ENCODE assay signal across 17 cellular contexts in genomic region chr22:38748487-38749136, GRCh38. TPM values are rescaled to one million over a fixed set of nuclear protein-coding genes. Genes with fewer than 3 reads are reported as not detected.
DNase-seq lines count a peak whose midpoint lies in the region; ATAC-seq and TF ChIP-seq lines count a peak whose summit lies in the region.
"Had no signal": no experiment of that assay in that cellular context is flagged by ENCODE, and none has a peak within 500 bp of the region (broad histone marks: within the 10 kb centered on the region; RNA-seq: fewer than 3 reads in every experiment).

No MANE protein-coding gene starts in this region.

- no peak overlapping the region for H3K4me3 Mint-ChIP-seq in activated naive CD4-positive, alpha-beta T cell treated with anti-CD3 and anti-CD28 coated beads, Interleukin-2, amount 50 U/mL, for 24 hours
- H3K4me3 Mint-ChIP-seq in activated naive CD8-positive, alpha-beta T cell: no peak overlapping the region
- H3K4me3 Mint-ChIP-seq in immature natural killer cell (peak overlapping the region in 1 of 5 donors; percentile 10), progenitor cell of endocrine pancreas (ENCODE audit: low read depth) (no peak overlapping the region)

- H3K4me1 Mint-ChIP-seq in activated naive CD4-positive, alpha-beta T cell treated with anti-CD3 and anti-CD28 coated beads, Interleukin-2, amount 50 U/mL, for 24 hours: peaks cover 44% of the 10 kb centered on the region
- peaks cover 62% of the 10 kb centered on the region for H3K4me1 Mint-ChIP-seq in activated naive CD8-positive, alpha-beta T cell (ENCODE audit: low read depth)
- H3K4me1 Mint-ChIP-seq in immature natural killer cell (peaks cover 54 to 71% of the 10 kb centered on the region in 2 donors), progenitor cell of endocrine pancreas (ENCODE audit: low read depth) (peaks cover 3% of the 10 kb centered on the region)

- DNase-seq in activated naive CD4-positive, alpha-beta T cell treated with anti-CD3 and anti-CD28 coated beads, Interleukin-2, amount 50 U/mL, for 16 hours: no peak
- DNase-seq in immature natural killer cell (no peak), GM19238 (ENCODE audit: insufficient read length, low spot score) (no peak), progenitor cell of endocrine pancreas (ENCODE audit: low spot score, unreplicated experiment) (no peak)
- DNase-seq: amygdala; dermis blood vessel endothelial cell; DMS 273 treated with DMSO at 0.1 percent for 48 hours; GM23248; hypothalamus; KG1; sigmoid colon; stimulated activated naive CD4-positive, alpha-beta T cell treated with Interleukin-2 at 50 U/mL for 16 hours had no signal

- peak overlapping the region; percentile 93 for H3K27ac ChIP-seq in temporal lobe (ENCODE audit: low read depth, low read length)
- H3K27ac ChIP-seq: GM23248, sigmoid colon, SJSA1 had no signal

- no peaks in the 10 kb centered on the region for H3K9me3 Mint-ChIP-seq in activated naive CD4-positive, alpha-beta T cell treated with anti-CD3 and anti-CD28 coated beads, Interleukin-2, amount 50 U/mL, for 24 hours
- H3K9me3 Mint-ChIP-seq in activated naive CD8-positive, alpha-beta T cell (ENCODE audit: low read depth): no peaks in the 10 kb centered on the region
- no peaks in the 10 kb centered on the region for H3K9me3 Mint-ChIP-seq in immature natural killer cell
- no peaks in the 10 kb centered on the region for H3K9me3 Mint-ChIP-seq in progenitor cell of endocrine pancreas (ENCODE audit: low read depth)

- H3K27ac Mint-ChIP-seq in activated naive CD4-positive, alpha-beta T cell treated with anti-CD3 and anti-CD28 coated beads, Interleukin-2, amount 50 U/mL, for 24 hours: peak overlapping the region; percentile 68
- peak overlapping the region; percentile 82 for H3K27ac Mint-ChIP-seq in activated naive CD8-positive, alpha-beta T cell
- H3K27ac Mint-ChIP-seq in immature natural killer cell: peak overlapping the region; percentile 31 to 99 (median 82)
- H3K27ac Mint-ChIP-seq in progenitor cell of endocrine pancreas: no peak overlapping the region

- H3K27me3 Mint-ChIP-seq in activated naive CD4-positive, alpha-beta T cell treated with anti-CD3 and anti-CD28 coated beads, Interleukin-2, amount 50 U/mL, for 24 hours: no peaks in the 10 kb centered on the region
- H3K27me3 Mint-ChIP-seq in activated naive CD8-positive, alpha-beta T cell: no peaks in the 10 kb centered on the region
- H3K27me3 Mint-ChIP-seq in immature natural killer cell (ENCODE audit: low read depth in 3 of 3): peaks cover 22 to 26% (median 24%) of the 10 kb centered on the region in 3 donors
- H3K27me3 Mint-ChIP-seq in progenitor cell of endocrine pancreas: no peaks in the 10 kb centered on the region

- ATAC-seq in GM21737 (IDR thresholded peaks at IDR 0.05; ENCODE audit: unreplicated experiment): no peak

- TF ChIP-seq CTCF in progenitor cell of endocrine pancreas (IDR thresholded peaks at IDR 0.05; ENCODE audit: unreplicated experiment): no peak

- H3K36me3 Mint-ChIP-seq in activated naive CD4-positive, alpha-beta T cell treated with anti-CD3 and anti-CD28 coated beads, Interleukin-2, amount 50 U/mL, for 24 hours: peaks cover 5% of the 10 kb centered on the region
- no peaks in the 10 kb centered on the region for H3K36me3 Mint-ChIP-seq in activated naive CD8-positive, alpha-beta T cell
- H3K36me3 Mint-ChIP-seq in immature natural killer cell (peaks cover 29 to 55% (median 37%) of the 10 kb centered on the region in 3 donors), progenitor cell of endocrine pancreas (ENCODE audit: insufficient read depth) (peaks cover 9% of the 10 kb centered on the region)

RNA-seq across cellular contexts. Expression of gene SUN2, which starts 7.2 kb away (rescaled TPM):
- polyA plus RNA-seq in immature natural killer cell: 100 to 1,000 TPM; 444 to 668 (median 473) TPM
- 77.9 TPM for total RNA-seq in temporal lobe
- 61.8 and 66.1 TPM in 2 replicates for total RNA-seq in progenitor cell of endocrine pancreas

RNA-seq across cellular contexts. Expression of gene GTPBP1, which starts 42.9 kb away (rescaled TPM):
- polyA plus RNA-seq in immature natural killer cell: 10 to 100 TPM; 13.0 to 35.5 (median 15.4) TPM
- 28.5 TPM for total RNA-seq in temporal lobe
- 64.0 and 64.9 TPM in 2 replicates for total RNA-seq in progenitor cell of endocrine pancreas

RNA-seq across cellular contexts. Expression of gene DNAL4, which starts 45.3 kb away (rescaled TPM):
- polyA plus RNA-seq in immature natural killer cell: 10 to 100 TPM; 16.7 to 16.9 (median 16.8) TPM
- total RNA-seq in temporal lobe (17.7 TPM), progenitor cell of endocrine pancreas (27.1 and 28.0 TPM in 2 replicates)

RNA-seq across cellular contexts. Expression of gene JOSD1, which starts 47.9 kb away (rescaled TPM):
- 10 to 100 TPM; 10.6 to 17.9 (median 11.2) TPM for polyA plus RNA-seq in immature natural killer cell
- total RNA-seq in temporal lobe (44.5 TPM), progenitor cell of endocrine pancreas (40.6 and 46.3 TPM in 2 replicates)
